Comparison of ENCODE assay signal across 1 cellular context in the genomic region with DNA sequence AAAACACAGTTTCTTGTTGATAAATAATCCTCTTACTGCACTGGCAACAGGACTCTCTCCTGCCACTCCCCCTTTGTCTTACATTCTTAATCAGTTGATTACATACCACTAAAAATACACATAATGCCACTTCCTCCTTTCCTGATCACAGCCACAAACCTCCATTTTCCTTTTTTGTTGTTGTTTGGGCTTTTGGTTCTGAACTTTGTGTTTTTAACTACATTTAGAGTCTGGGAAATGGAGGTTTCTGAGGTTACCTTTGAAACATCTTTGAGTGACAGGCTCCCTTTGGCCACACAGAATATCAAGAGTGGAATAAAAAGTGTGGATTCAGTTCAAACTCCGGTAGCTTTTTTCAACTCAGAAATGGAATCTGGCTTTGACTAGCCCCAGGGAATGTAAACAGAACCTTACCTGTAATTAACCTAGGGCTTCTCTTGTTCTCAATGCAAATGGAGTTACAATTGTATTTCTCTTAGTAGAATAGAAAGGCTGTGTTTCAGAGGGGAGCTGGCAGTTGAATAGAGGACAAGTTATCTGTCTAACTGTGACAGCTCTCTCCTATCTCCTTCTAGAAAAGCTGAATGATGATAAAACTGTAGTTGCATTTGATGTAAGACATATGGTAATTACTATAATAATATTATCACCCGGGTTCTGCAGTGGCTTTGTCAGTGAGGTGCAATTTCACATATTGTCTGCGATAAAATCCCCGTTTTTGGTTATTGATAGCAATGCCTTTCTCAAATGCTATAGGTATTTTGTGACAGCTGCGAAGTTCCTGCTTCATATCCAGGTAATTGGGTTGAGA.
TF ChIP-seq lines count a peak whose summit lies in the region.

No MANE protein-coding gene starts in this region.

TF ChIP-seq in GM23338, 12 proteins besides CTCF, POLR2A, EP300 and RAD21 (continued from another document):
- TF ChIP-seq, protein P1, sequence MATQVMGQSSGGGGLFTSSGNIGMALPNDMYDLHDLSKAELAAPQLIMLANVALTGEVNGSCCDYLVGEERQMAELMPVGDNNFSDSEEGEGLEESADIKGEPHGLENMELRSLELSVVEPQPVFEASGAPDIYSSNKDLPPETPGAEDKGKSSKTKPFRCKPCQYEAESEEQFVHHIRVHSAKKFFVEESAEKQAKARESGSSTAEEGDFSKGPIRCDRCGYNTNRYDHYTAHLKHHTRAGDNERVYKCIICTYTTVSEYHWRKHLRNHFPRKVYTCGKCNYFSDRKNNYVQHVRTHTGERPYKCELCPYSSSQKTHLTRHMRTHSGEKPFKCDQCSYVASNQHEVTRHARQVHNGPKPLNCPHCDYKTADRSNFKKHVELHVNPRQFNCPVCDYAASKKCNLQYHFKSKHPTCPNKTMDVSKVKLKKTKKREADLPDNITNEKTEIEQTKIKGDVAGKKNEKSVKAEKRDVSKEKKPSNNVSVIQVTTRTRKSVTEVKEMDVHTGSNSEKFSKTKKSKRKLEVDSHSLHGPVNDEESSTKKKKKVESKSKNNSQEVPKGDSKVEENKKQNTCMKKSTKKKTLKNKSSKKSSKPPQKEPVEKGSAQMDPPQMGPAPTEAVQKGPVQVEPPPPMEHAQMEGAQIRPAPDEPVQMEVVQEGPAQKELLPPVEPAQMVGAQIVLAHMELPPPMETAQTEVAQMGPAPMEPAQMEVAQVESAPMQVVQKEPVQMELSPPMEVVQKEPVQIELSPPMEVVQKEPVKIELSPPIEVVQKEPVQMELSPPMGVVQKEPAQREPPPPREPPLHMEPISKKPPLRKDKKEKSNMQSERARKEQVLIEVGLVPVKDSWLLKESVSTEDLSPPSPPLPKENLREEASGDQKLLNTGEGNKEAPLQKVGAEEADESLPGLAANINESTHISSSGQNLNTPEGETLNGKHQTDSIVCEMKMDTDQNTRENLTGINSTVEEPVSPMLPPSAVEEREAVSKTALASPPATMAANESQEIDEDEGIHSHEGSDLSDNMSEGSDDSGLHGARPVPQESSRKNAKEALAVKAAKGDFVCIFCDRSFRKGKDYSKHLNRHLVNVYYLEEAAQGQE (IDR thresholded peaks at IDR 0.05; ENCODE audit: unreplicated experiment) = no peak
- TF ChIP-seq CREB1 (CRISPR knock-in tag; IDR thresholded peaks at IDR 0.05; ENCODE audit: low read depth) (no peak), STAT1 (IDR thresholded peaks at IDR 0.05; ENCODE audit: unreplicated experiment) (no peak), ZNF114 (CRISPR knock-in tag; IDR thresholded peaks at IDR 0.05) (no peak), ZNF331 (CRISPR knock-in tag; IDR thresholded peaks at IDR 0.05; ENCODE audit: low read depth) (no peak), POLR2AphosphoS5 (IDR thresholded peaks at IDR 0.05; ENCODE audit: low read depth) (no peak), JUNB (IDR thresholded peaks at IDR 0.05; ENCODE audit: unreplicated experiment) (no peak)
- TF ChIP-seq, protein P2, sequence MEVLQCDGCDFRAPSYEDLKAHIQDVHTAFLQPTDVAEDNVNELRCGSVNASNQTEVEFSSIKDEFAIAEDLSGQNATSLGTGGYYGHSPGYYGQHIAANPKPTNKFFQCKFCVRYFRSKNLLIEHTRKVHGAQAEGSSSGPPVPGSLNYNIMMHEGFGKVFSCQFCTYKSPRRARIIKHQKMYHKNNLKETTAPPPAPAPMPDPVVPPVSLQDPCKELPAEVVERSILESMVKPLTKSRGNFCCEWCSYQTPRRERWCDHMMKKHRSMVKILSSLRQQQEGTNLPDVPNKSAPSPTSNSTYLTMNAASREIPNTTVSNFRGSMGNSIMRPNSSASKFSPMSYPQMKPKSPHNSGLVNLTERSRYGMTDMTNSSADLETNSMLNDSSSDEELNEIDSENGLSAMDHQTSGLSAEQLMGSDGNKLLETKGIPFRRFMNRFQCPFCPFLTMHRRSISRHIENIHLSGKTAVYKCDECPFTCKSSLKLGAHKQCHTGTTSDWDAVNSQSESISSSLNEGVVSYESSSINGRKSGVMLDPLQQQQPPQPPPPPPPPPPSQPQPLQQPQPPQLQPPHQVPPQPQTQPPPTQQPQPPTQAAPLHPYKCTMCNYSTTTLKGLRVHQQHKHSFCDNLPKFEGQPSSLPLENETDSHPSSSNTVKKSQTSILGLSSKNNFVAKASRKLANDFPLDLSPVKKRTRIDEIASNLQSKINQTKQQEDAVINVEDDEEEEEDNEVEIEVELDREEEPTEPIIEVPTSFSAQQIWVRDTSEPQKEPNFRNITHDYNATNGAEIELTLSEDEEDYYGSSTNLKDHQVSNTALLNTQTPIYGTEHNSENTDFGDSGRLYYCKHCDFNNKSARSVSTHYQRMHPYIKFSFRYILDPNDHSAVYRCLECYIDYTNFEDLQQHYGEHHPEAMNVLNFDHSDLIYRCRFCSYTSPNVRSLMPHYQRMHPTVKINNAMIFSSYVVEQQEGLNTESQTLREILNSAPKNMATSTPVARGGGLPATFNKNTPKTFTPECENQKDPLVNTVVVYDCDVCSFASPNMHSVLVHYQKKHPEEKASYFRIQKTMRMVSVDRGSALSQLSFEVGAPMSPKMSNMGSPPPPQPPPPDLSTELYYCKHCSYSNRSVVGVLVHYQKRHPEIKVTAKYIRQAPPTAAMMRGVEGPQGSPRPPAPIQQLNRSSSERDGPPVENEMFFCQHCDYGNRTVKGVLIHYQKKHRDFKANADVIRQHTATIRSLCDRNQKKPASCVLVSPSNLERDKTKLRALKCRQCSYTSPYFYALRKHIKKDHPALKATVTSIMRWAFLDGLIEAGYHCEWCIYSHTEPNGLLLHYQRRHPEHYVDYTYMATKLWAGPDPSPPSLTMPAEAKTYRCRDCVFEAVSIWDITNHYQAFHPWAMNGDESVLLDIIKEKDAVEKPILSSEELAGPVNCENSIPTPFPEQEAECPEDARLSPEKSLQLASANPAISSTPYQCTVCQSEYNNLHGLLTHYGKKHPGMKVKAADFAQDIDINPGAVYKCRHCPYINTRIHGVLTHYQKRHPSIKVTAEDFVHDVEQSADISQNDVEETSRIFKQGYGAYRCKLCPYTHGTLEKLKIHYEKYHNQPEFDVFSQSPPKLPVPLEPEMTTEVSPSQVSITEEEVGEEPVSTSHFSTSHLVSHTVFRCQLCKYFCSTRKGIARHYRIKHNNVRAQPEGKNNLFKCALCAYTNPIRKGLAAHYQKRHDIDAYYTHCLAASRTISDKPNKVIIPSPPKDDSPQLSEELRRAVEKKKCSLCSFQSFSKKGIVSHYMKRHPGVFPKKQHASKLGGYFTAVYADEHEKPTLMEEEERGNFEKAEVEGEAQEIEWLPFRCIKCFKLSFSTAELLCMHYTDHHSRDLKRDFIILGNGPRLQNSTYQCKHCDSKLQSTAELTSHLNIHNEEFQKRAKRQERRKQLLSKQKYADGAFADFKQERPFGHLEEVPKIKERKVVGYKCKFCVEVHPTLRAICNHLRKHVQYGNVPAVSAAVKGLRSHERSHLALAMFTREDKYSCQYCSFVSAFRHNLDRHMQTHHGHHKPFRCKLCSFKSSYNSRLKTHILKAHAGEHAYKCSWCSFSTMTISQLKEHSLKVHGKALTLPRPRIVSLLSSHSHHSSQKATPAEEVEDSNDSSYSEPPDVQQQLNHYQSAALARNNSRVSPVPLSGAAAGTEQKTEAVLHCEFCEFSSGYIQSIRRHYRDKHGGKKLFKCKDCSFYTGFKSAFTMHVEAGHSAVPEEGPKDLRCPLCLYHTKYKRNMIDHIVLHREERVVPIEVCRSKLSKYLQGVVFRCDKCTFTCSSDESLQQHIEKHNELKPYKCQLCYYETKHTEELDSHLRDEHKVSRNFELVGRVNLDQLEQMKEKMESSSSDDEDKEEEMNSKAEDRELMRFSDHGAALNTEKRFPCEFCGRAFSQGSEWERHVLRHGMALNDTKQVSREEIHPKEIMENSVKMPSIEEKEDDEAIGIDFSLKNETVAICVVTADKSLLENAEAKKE (CRISPR knock-in tag; IDR thresholded peaks at IDR 0.05) = no peak
